Comparison of ENCODE assay signal across 9 cellular contexts in the genomic region with DNA sequence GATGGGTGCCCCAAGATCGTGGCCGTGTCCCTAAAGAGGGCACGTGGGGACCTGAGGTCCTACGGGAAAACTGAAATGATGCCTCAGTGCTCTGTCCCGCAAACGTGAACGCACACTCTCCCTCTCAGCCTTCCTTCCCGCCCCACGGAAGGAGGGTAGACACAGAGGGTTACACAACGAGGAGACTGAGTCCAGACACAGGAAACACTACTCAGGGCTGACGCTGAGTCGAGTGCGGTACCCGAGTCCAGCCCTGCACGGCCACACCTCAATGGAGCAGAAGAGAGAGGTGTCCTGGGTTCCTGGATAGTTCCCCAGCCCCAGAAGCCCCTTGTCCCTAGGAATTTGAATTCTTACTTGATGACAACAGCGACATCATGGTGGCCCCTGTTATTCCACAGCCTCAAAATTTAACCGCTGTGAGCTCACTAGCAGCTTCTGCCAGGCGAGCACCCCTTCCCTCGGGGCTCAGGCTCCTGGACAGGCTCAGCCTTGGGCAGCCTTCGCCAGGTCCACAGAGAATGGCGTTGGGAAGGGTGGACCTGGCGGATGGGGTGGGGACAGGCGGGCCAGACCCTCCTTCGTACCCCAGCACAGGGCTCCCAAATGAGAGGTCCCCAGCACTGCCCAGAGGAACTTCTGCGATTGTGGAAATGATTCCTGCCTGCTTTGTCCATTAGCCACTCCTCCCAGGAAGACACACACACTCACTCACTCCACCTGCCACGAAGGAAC. TPM values are rescaled to one million over a fixed set of nuclear protein-coding genes. Genes with fewer than 3 reads are reported as not detected.
DNase-seq lines count a peak whose midpoint lies in the region; ATAC-seq and TF ChIP-seq lines count a peak whose summit lies in the region.
"Had no signal": no experiment of that assay in that cellular context is flagged by ENCODE, and none has a peak within 500 bp of the region (broad histone marks: within the 10 kb centered on the region; RNA-seq: fewer than 3 reads in every experiment).

No MANE protein-coding gene starts in this region.

- H3K27me3 ChIP-seq in HCT116 (ENCODE audit: insufficient read depth, low read length) (no peaks in the 10 kb centered on the region), mesenchymal stem cell (ENCODE audit: control insufficient read depth in 1 of 2, insufficient read depth in 1 of 2, low read length in 2 of 2) (no peaks in the 10 kb centered on the region)

- no peaks in the 10 kb centered on the region for H3K9me2 ChIP-seq in HCT116 (ENCODE audit: insufficient read depth)

- peaks cover 43% of the 10 kb centered on the region for H3K79me1 ChIP-seq in mesenchymal stem cell (replicated peaks; ENCODE audit: low read length, poor library complexity, severe bottlenecking)

- ATAC-seq in HCT116 (no peak), GM21825 (IDR thresholded peaks at IDR 0.05; ENCODE audit: unreplicated experiment) (no peak)

- no peaks in the 10 kb centered on the region for H3K27me3 Mint-ChIP-seq in T-helper 1 cell treated with Interleukin-12 subunit alpha and Interleukin-12 subunit beta and Interleukin-4 antibody, amounts not matched to agents 30 μg/mL and 1 μg/mL, for 36 hours (ENCODE audit: low read depth)
- H3K27me3 Mint-ChIP-seq in type B pancreatic cell, result peaks cover 7% of the 10 kb centered on the region

- H2BK15ac ChIP-seq in mesenchymal stem cell (ENCODE audit: low read depth, poor library complexity, severe bottlenecking), result peak overlapping the region; percentile 61

- H2BK120ac ChIP-seq in mesenchymal stem cell (ENCODE audit: low read depth, low read length), result no peak overlapping the region

- H3K9me3 ChIP-seq in HCT116 (ENCODE audit: control insufficient read depth in 1 of 2, insufficient read depth in 1 of 2, low read depth in 1 of 2, low read length in 2 of 2), result no peaks in the 10 kb centered on the region
- H3K9me3 ChIP-seq in mesenchymal stem cell (ENCODE audit: control insufficient read depth, low read length), result no peaks in the 10 kb centered on the region

- H3K9me3 Mint-ChIP-seq in T-helper 1 cell treated with Interleukin-12 subunit alpha and Interleukin-12 subunit beta and Interleukin-4 antibody, amounts not matched to agents 30 μg/mL and 1 μg/mL, for 36 hours, result no peaks in the 10 kb centered on the region
- no peaks in the 10 kb centered on the region for H3K9me3 Mint-ChIP-seq in type B pancreatic cell

- H2BK12ac ChIP-seq in mesenchymal stem cell (ENCODE audit: low read length in 2 of 2), result peak overlapping the region; percentile 83 to 85

- peaks cover 30% of the 10 kb centered on the region for H3K36me3 Mint-ChIP-seq in T-helper 1 cell treated with Interleukin-12 subunit alpha and Interleukin-12 subunit beta and Interleukin-4 antibody, amounts not matched to agents 30 μg/mL and 1 μg/mL, for 36 hours (ENCODE audit: low read depth)
- peaks cover 3% of the 10 kb centered on the region for H3K36me3 Mint-ChIP-seq in type B pancreatic cell

- H3K4me1 Mint-ChIP-seq in T-helper 1 cell treated with Interleukin-12 subunit alpha and Interleukin-12 subunit beta and Interleukin-4 antibody, amounts not matched to agents 30 μg/mL and 1 μg/mL, for 36 hours (ENCODE audit: low read depth), result peaks cover 56% of the 10 kb centered on the region
- H3K4me1 Mint-ChIP-seq in type B pancreatic cell (ENCODE audit: unreplicated experiment), result peaks cover 7% of the 10 kb centered on the region

- no peak for TF ChIP-seq RAD21 in HCT116 (IDR thresholded peaks at IDR 0.05; ENCODE audit: low read depth)

- H4K91ac ChIP-seq in mesenchymal stem cell (ENCODE audit: low read length), result no peak overlapping the region

- H3K79me2 ChIP-seq in HCT116 (ENCODE audit: insufficient read depth, low read length), result peaks cover 35% of the 10 kb centered on the region; the same call in 1 of the 2 replicates

- H3K4ac ChIP-seq in mesenchymal stem cell (ENCODE audit: low read depth in 1 of 2, low read length in 2 of 2), result peak overlapping the region; percentile 42 to 55

- H3K4me3 Mint-ChIP-seq in T-helper 1 cell treated with Interleukin-12 subunit alpha and Interleukin-12 subunit beta and Interleukin-4 antibody, amounts not matched to agents 30 μg/mL and 1 μg/mL, for 36 hours, result peak overlapping the region; percentile 93
- H3K4me3 Mint-ChIP-seq in type B pancreatic cell, result peak overlapping the region; percentile 92

- H3K4me3 ChIP-seq in HCT116 (replicated peaks in 1 of 2; ENCODE audit: low read depth in 1 of 2, low read length in 2 of 2), result peak overlapping the region; percentile 64 to 85
- peak overlapping the region; percentile 67 to 87 for H3K4me3 ChIP-seq in mesenchymal stem cell (ENCODE audit: insufficient read depth in 1 of 2, low read depth in 1 of 2, low read length in 2 of 2)

- H3K36me3 ChIP-seq in HCT116 (ENCODE audit: control insufficient read depth in 1 of 2, insufficient read depth in 2 of 2, low read length in 2 of 2) (peaks cover 0 to 6% of the 10 kb centered on the region in 2 experiments; a peak in 1 of 4 replicates), mesenchymal stem cell (ENCODE audit: control insufficient read depth in 1 of 2, insufficient read depth in 2 of 2, low read depth in 1 of 2, low read length in 2 of 2) (peaks cover 17 to 23% of the 10 kb centered on the region in 2 experiments)

- CTCF ChIA-PET in HCT116 (lab: Charles Lee), result interaction anchor here (0.8 to 3.4 kb wide), 4 partner anchors 12 to 992 kb away, joined by 3 to 48 read pairs (median 22); a partner anchor contains a TSS
- CTCF ChIA-PET in HEK293T (lab: Yijun Ruan, JAX), result interaction anchor here (1.0 to 2.2 kb wide), 2 partner anchors 13 to 20 kb away, joined by 3 to 8 read pairs; a partner anchor contains a TSS

- DNase-seq in HCT116 (ENCODE audit: low read depth, low spot score) (no peak), mesenchymal stem cell (peak; percentile 33), type B pancreatic cell (ENCODE audit: extremely low spot score, unreplicated experiment) (peak; percentile 64), HEK293T (ENCODE audit: extremely low spot score) (no peak), medulla oblongata (ENCODE audit: extremely low spot score) (no peak)

- peak overlapping the region; percentile 83 for H4K8ac ChIP-seq in mesenchymal stem cell (ENCODE audit: low read length)

- RAD21 ChIA-PET in HCT116 (lab: Charles Lee; ENCODE audit: low non-redundant PET in 1 of 2, low total read pairs in 2 of 2, uncharacterized antibody in 2 of 2, unreplicated experiment in 2 of 2), result interaction anchor here in 1 of 2 experiments (2.0 kb wide), 1 partner anchor 13 kb away, joined by 5 read pairs; no protein-coding TSS in a partner anchor

- no peaks in the 10 kb centered on the region for H4K20me1 ChIP-seq in HCT116 (ENCODE audit: insufficient read depth)

- H3K27ac ChIP-seq in HCT116 (ENCODE audit: low read depth, low read length) (peak overlapping the region; percentile 93), cingulate gyrus (ENCODE audit: low read depth, low read length) (peak overlapping the region; percentile 81), mesenchymal stem cell (ENCODE audit: low read length, poor library complexity, severe bottlenecking) (no peak overlapping the region)

- peak overlapping the region; percentile 67 for H3K9ac ChIP-seq in HCT116 (ENCODE audit: low read length)
- H3K9ac ChIP-seq in mesenchymal stem cell (ENCODE audit: low read length), result peak overlapping the region; percentile 80

- no peak overlapping the region for H2AK5ac ChIP-seq in mesenchymal stem cell (ENCODE audit: low read length, severe bottlenecking)

- H3K18ac ChIP-seq in mesenchymal stem cell (ENCODE audit: low read depth in 1 of 2, low read length in 2 of 2), result peak overlapping the region; percentile 37 to 88

- no peak overlapping the region for H2BK5ac ChIP-seq in mesenchymal stem cell (ENCODE audit: low read depth, low read length, poor library complexity, severe bottlenecking)

- H3K23ac ChIP-seq in mesenchymal stem cell (ENCODE audit: low read length in 2 of 2), result peak overlapping the region in 1 of 2 experiments; percentile 61

- BruUV-seq in HCT116 (replicated peaks; lab: Mats Ljungman, UMichigan), result TSS peak; percentile 24

- H2AFZ ChIP-seq in HCT116 (ENCODE audit: low read depth, low read length, poor library complexity, severe bottlenecking) (no peak overlapping the region), mesenchymal stem cell (ENCODE audit: low read depth, low read length) (peak overlapping the region; percentile 8)

- TF ChIP-seq CTCF in HCT116 (IDR thresholded peaks at IDR 0.05 in 2 of 3, conservative IDR thresholded peaks at IDR 0.05 in 1 of 3; ENCODE audit: borderline replicate concordance in 1 of 3, insufficient read depth in 1 of 3, low read depth in 2 of 3, low read length in 2 of 3) (no peak), type B pancreatic cell (conservative IDR thresholded peaks at IDR 0.05) (no peak)

- H3K4me2 ChIP-seq in HCT116 (ENCODE audit: low read length) (peak overlapping the region; percentile 86), mesenchymal stem cell (ENCODE audit: low read length, poor library complexity, severe bottlenecking) (peak overlapping the region; percentile 92)

- peak overlapping the region; percentile 96 for H3K27ac Mint-ChIP-seq in T-helper 1 cell treated with Interleukin-12 subunit alpha and Interleukin-12 subunit beta and Interleukin-4 antibody, amounts not matched to agents 30 μg/mL and 1 μg/mL, for 36 hours
- peak overlapping the region; percentile 93 for H3K27ac Mint-ChIP-seq in type B pancreatic cell

- TF ChIP-seq POLR2A in HCT116 (IDR thresholded peaks at IDR 0.05; ENCODE audit: borderline replicate concordance, extremely low read depth, insufficient read depth, insufficient read length), result no peak

- H3K14ac ChIP-seq in mesenchymal stem cell (ENCODE audit: low read length in 2 of 2), result peak overlapping the region in 1 of 2 experiments; percentile 38

- POLR2A ChIA-PET in HCT116 (lab: Charles Lee), result interaction anchor here (2.0 kb wide), 2 partner anchors 13 to 18 kb away, joined by 10 to 23 read pairs; a partner anchor contains a TSS
- POLR2A ChIA-PET in HEK293T (lab: Yijun Ruan, JAX), result interaction anchor here (0.7 to 2.0 kb wide), 2 partner anchors 18 to 19 kb away, joined by 3 to 23 read pairs; a partner anchor contains a TSS

- H3K4me1 ChIP-seq in HCT116 (ENCODE audit: control insufficient read depth in 1 of 2, insufficient read depth in 2 of 2, low read length in 2 of 2), result peaks cover 45 to 66% of the 10 kb centered on the region in 2 experiments
- H3K4me1 ChIP-seq in mesenchymal stem cell (ENCODE audit: control insufficient read depth, insufficient read depth, low read depth, low read length), result peaks cover 51% of the 10 kb centered on the region

- intact Hi-C loops in HCT116 (cut with micrococcal nuclease), result loop anchor here (5.0 to 10.0 kb wide), 2 partner anchors 55 to 333 kb away; no protein-coding TSS in a partner anchor

- WGBS in mesenchymal stem cell, result 56% methylated on average over 25 of the region's 26 CpGs

RNA-seq across cellular contexts. Expression of a gene that starts 1.0 kb away (rescaled TPM):
- 49.7 TPM for total RNA-seq in HCT116 (2021; ENCODE audit: unreplicated experiment)
- 56.1 and 58.0 TPM in 2 replicates for polyA plus RNA-seq in HCT116 (2012)
- 42.6 TPM for polyA plus RNA-seq in mesenchymal stem cell (2013, experiment 1 of 2)
- polyA plus RNA-seq in mesenchymal stem cell (2013, experiment 2 of 2), result 43.8 TPM
- total RNA-seq in type B pancreatic cell (ENCODE audit: low replicate concordance), result 40.5 and 66.4 TPM in 2 replicates

RNA-seq across cellular contexts. Expression of a gene that starts 7.1 kb away (rescaled TPM):
- total RNA-seq in HCT116 (2021; ENCODE audit: unreplicated experiment), result 5.6 TPM
- 5.0 and 8.8 TPM in 2 replicates for polyA plus RNA-seq in HCT116 (2012)
- 3.5 TPM for polyA plus RNA-seq in mesenchymal stem cell (2013, experiment 1 of 2)
- 4.1 TPM for polyA plus RNA-seq in mesenchymal stem cell (2013, experiment 2 of 2)
- 4.3 and 6.4 TPM in 2 replicates for total RNA-seq in type B pancreatic cell (ENCODE audit: low replicate concordance)

RNA-seq across cellular contexts. Expression of a gene that starts 9.5 kb away (rescaled TPM):
- total RNA-seq in HCT116 (2021; ENCODE audit: unreplicated experiment), result 28.3 TPM
- 22.6 and 23.2 TPM in 2 replicates for polyA plus RNA-seq in HCT116 (2012)
- 3.6 TPM for polyA plus RNA-seq in mesenchymal stem cell (2013, experiment 1 of 2)
- polyA plus RNA-seq in mesenchymal stem cell (2013, experiment 2 of 2), result 2.7 TPM
- 13.4 and 16.8 TPM in 2 replicates for total RNA-seq in type B pancreatic cell (ENCODE audit: low replicate concordance)

RNA-seq across cellular contexts. Expression of a gene that starts 19.2 kb away (rescaled TPM):
- 40.7 TPM for total RNA-seq in HCT116 (2021; ENCODE audit: unreplicated experiment)
- polyA plus RNA-seq in HCT116 (2012), result 22.2 and 24.0 TPM in 2 replicates
- 8.9 TPM for polyA plus RNA-seq in mesenchymal stem cell (2013, experiment 1 of 2)
- 8.8 TPM for polyA plus RNA-seq in mesenchymal stem cell (2013, experiment 2 of 2)
- total RNA-seq in type B pancreatic cell (ENCODE audit: low replicate concordance), result 36.3 and 55.2 TPM in 2 replicates

RNA-seq across cellular contexts. Expression of a gene that starts 58.0 kb away (rescaled TPM):
- 4.2 TPM for total RNA-seq in HCT116 (2021; ENCODE audit: unreplicated experiment)
- polyA plus RNA-seq in HCT116 (2012), result 4.7 and 5.5 TPM in 2 replicates
- polyA plus RNA-seq in mesenchymal stem cell (2013, experiment 1 of 2), result 0.15 TPM
- polyA plus RNA-seq in mesenchymal stem cell (2013, experiment 2 of 2), result 0.21 TPM
- total RNA-seq in type B pancreatic cell (ENCODE audit: low replicate concordance), result 3.6 and 3.9 TPM in 2 replicates
- total RNA-seq: SK-MEL-5 had no signal

Comparison
In these comparisons a context has a peak if more than half of its experiments do, and no peak if none do; other contexts are left out.
1. DNase-seq: peak in mesenchymal stem cell (single experiment) and type B pancreatic cell (single experiment); none in HCT116 (single experiment), HEK293T (single experiment) and medulla oblongata (single experiment).